8 cellular contexts compared by ENCODE assay signal in genomic region chr11:86523738-86524602, GRCh38.
DNase-seq lines count a peak whose midpoint lies in the region; ATAC-seq, FAIRE-seq and TF ChIP-seq lines count a peak whose summit lies in the region.

No MANE protein-coding gene starts in this region.

- no peaks in the 10 kb centered on the region for H3K36me3 ChIP-seq in SK-N-MC (ENCODE audit: insufficient read depth, low read length)

- H3K9ac ChIP-seq in SK-N-MC (ENCODE audit: insufficient read length), result peak overlapping the region; percentile 60

- TF ChIP-seq POLR2A in H54 (IDR thresholded peaks at IDR 0.05; ENCODE audit: low read depth, low read length), result no peak

- peak overlapping the region; percentile 53 for H3K4me3 ChIP-seq in SK-N-MC
- H3K4me3 ChIP-seq in foreskin fibroblast (ENCODE audit: low read depth in 1 of 2, low read length in 2 of 2), result no peak overlapping the region
- no peak overlapping the region for H3K4me3 ChIP-seq in retinal pigment epithelial cell (ENCODE audit: low read length)

- peak; percentile 66 for FAIRE-seq in H54 (lab: Jason Lieb, UNC)

- no peak for ATAC-seq in GM18498 (IDR thresholded peaks at IDR 0.05; ENCODE audit: unreplicated experiment)

- H3K9me3 ChIP-seq in SK-N-MC (ENCODE audit: low read depth, low read length), result no peaks in the 10 kb centered on the region

- no peak for TF ChIP-seq CTCF in foreskin fibroblast (IDR thresholded peaks at IDR 0.05; ENCODE audit: low read depth, low read length)
- no peak for TF ChIP-seq CTCF in retinal pigment epithelial cell (conservative IDR thresholded peaks at IDR 0.05; ENCODE audit: low read depth, low read length)

- H3K27ac ChIP-seq in SK-N-MC, result peak overlapping the region; percentile 94

- DNase-seq in H54 (ENCODE audit: insufficient read length, low spot score) (no peak), SK-N-MC (ENCODE audit: low read depth, low spot score) (no peak), foreskin fibroblast (peak; percentile 89 to 90), retinal pigment epithelial cell (ENCODE audit: low read depth) (peak; percentile 78), NCI-H524 (lab: John Stamatoyannopoulos, UW) (no peak), midbrain (lab: John Stamatoyannopoulos, UW) (no peak), DMS79 treated with DMSO at 0.1 percent for 48 hours (lab: John Stamatoyannopoulos, UW) (no peak)

Comparison
In these comparisons a context has a peak if more than half of its experiments do, and no peak if none do; other contexts are left out.
1. DNase-seq: peak in foreskin fibroblast (2 of 2) and retinal pigment epithelial cell (single experiment); none in H54 (single experiment), SK-N-MC (single experiment), NCI-H524 (0 of 2), midbrain (single experiment) and DMS79 treated with DMSO at 0.1 percent for 48 hours (single experiment).